ENCODE assay signal across 13 cellular contexts in genomic region chr7:98276241-98276761, GRCh38. TPM values are rescaled to one million over a fixed set of nuclear protein-coding genes. Genes with fewer than 3 reads are reported as not detected.
DNase-seq lines count a peak whose midpoint lies in the region; ATAC-seq and TF ChIP-seq lines count a peak whose summit lies in the region.
"Had no signal": no experiment of that assay in that cellular context is flagged by ENCODE, and none has a peak within 500 bp of the region (broad histone marks: within the 10 kb centered on the region; RNA-seq: fewer than 3 reads in every experiment).

No MANE protein-coding gene starts in this region.

- intact Hi-C loops in left lung (cut with DNase I) (no loop called here), transverse colon (cut with DNase I; ENCODE audit: low total_unique reads) (no loop called here)

- TF ChIP-seq CTCF in left lung (IDR thresholded peaks at IDR 0.05) (no peak), transverse colon (IDR thresholded peaks at IDR 0.05) (no peak)

- H3K27me3 ChIP-seq in left lung = no peaks in the 10 kb centered on the region
- no peaks in the 10 kb centered on the region for H3K27me3 ChIP-seq in transverse colon
- H3K27me3 ChIP-seq: foreskin keratinocyte had no signal

- no peak for ATAC-seq in activated naive CD8-positive, alpha-beta T cell treated with anti-CD3 and anti-CD28 coated beads, Interleukin-2, amount 50 U/mL, for 24 hours
- ATAC-seq in left lung (peak; percentile 56), GM21786 (IDR thresholded peaks at IDR 0.05; ENCODE audit: unreplicated experiment) (no peak)
- ATAC-seq: foreskin keratinocyte had no signal

- no peaks in the 10 kb centered on the region for H3K9me3 Mint-ChIP-seq in activated naive CD8-positive, alpha-beta T cell treated with anti-CD3 and anti-CD28 coated beads for 36 hours
- H3K9me3 Mint-ChIP-seq in activated naive CD8-positive, alpha-beta T cell treated with anti-CD3 and anti-CD28 coated beads, Interleukin-2, amount 50 U/mL, for 24 hours = no peaks in the 10 kb centered on the region
- H3K9me3 Mint-ChIP-seq: central memory CD8-positive, alpha-beta T cell had no signal

- 29 to 33% methylated on average over 2 to 5 of the region's 5 CpGs for WGBS in transverse colon (ENCODE audit: low coverage in 1 of 2), 2 donors

- H3K4me3 Mint-ChIP-seq in activated naive CD8-positive, alpha-beta T cell treated with anti-CD3 and anti-CD28 coated beads for 36 hours = no peak overlapping the region
- no peak overlapping the region for H3K4me3 Mint-ChIP-seq in activated naive CD8-positive, alpha-beta T cell treated with anti-CD3 and anti-CD28 coated beads, Interleukin-2, amount 50 U/mL, for 24 hours
- H3K4me3 Mint-ChIP-seq: central memory CD8-positive, alpha-beta T cell had no signal

- peak overlapping the region; percentile 46 for H3K27ac Mint-ChIP-seq in activated naive CD8-positive, alpha-beta T cell treated with anti-CD3 and anti-CD28 coated beads for 36 hours
- no peak overlapping the region for H3K27ac Mint-ChIP-seq in activated naive CD8-positive, alpha-beta T cell treated with anti-CD3 and anti-CD28 coated beads, Interleukin-2, amount 50 U/mL, for 24 hours

- no peaks in the 10 kb centered on the region for H3K27me3 Mint-ChIP-seq in activated naive CD8-positive, alpha-beta T cell treated with anti-CD3 and anti-CD28 coated beads for 36 hours
- no peaks in the 10 kb centered on the region for H3K27me3 Mint-ChIP-seq in activated naive CD8-positive, alpha-beta T cell treated with anti-CD3 and anti-CD28 coated beads, Interleukin-2, amount 50 U/mL, for 24 hours
- H3K27me3 Mint-ChIP-seq: central memory CD8-positive, alpha-beta T cell had no signal

- no peak for DNase-seq in activated naive CD8-positive, alpha-beta T cell treated with anti-CD3 and anti-CD28 coated beads for 36 hours
- DNase-seq in activated naive CD8-positive, alpha-beta T cell treated with anti-CD3 and anti-CD28 coated beads, Interleukin-2, amount 50 U/mL, for 24 hours = no peak
- peak; percentile 72 for DNase-seq in amniotic epithelial cell (ENCODE audit: low read depth)
- peak in 1 of 2 donors; percentile 54 for DNase-seq in left lung
- DNase-seq in transverse colon = no peak
- DNase-seq in EL = no peak
- no peak for DNase-seq in activated gamma-delta T cell treated with Interleukin-2 at 50 U/mL for 16 hours
- DNase-seq: ACHN; activated CD4-positive, alpha-beta T cell treated with anti-CD3 and anti-CD28 coated beads for 1 hour; foreskin keratinocyte; GOT3 had no signal

- in situ Hi-C loops in transverse colon (cut with MboI; ENCODE audit: low pct_ligation_motif_present in 1 of 4, low pct_unique_long_range_greater_than_20kb in 1 of 4, low sequenced_read_pairs in 3 of 4) = loop anchor here in 2 of 4 donors (25.0 kb wide), 1 partner anchor 136 kb away; the partner anchor contains the start of gene BAIAP2L1 (in 2 of the 2)

- TF ChIP-seq POLR2A in transverse colon (IDR thresholded peaks at IDR 0.05) = no peak

- H3K4me3 ChIP-seq in left lung (no peak overlapping the region), transverse colon (no peak overlapping the region)

- H3K9me3 ChIP-seq in left lung (no peaks in the 10 kb centered on the region), transverse colon (no peaks in the 10 kb centered on the region)

- peaks cover 3% of the 10 kb centered on the region for H3K4me1 Mint-ChIP-seq in activated naive CD8-positive, alpha-beta T cell treated with anti-CD3 and anti-CD28 coated beads for 36 hours
- H3K4me1 Mint-ChIP-seq in activated naive CD8-positive, alpha-beta T cell treated with anti-CD3 and anti-CD28 coated beads, Interleukin-2, amount 50 U/mL, for 24 hours = peaks cover 3% of the 10 kb centered on the region
- H3K4me1 Mint-ChIP-seq: central memory CD8-positive, alpha-beta T cell had no signal

- peaks cover 6 to 55% of the 10 kb centered on the region in 2 donors for H3K4me1 ChIP-seq in left lung
- peaks cover 8 to 29% (median 17%) of the 10 kb centered on the region in 4 donors for H3K4me1 ChIP-seq in transverse colon
- H3K4me1 ChIP-seq: foreskin keratinocyte had no signal

- no peak for TF ChIP-seq EP300 in transverse colon (IDR thresholded peaks at IDR 0.05; ENCODE audit: low read depth)

- no peaks in the 10 kb centered on the region for H3K36me3 ChIP-seq in left lung
- no peaks in the 10 kb centered on the region for H3K36me3 ChIP-seq in transverse colon

- no peaks in the 10 kb centered on the region for H3K36me3 Mint-ChIP-seq in activated naive CD8-positive, alpha-beta T cell treated with anti-CD3 and anti-CD28 coated beads for 36 hours
- no peaks in the 10 kb centered on the region for H3K36me3 Mint-ChIP-seq in activated naive CD8-positive, alpha-beta T cell treated with anti-CD3 and anti-CD28 coated beads, Interleukin-2, amount 50 U/mL, for 24 hours (ENCODE audit: low read depth)

- peak overlapping the region; percentile 73 to 86 for H3K27ac ChIP-seq in left lung
- peak overlapping the region; percentile 66 to 77 (median 69) for H3K27ac ChIP-seq in transverse colon
- H3K27ac ChIP-seq: foreskin keratinocyte had no signal

RNA-seq across cellular contexts. Expression of gene BRI3, which starts 5.2 kb away (rescaled TPM):
- 10 to 100 TPM; 51.3 to 52.3 TPM for total RNA-seq in activated naive CD8-positive, alpha-beta T cell treated with anti-CD3 and anti-CD28 coated beads for 36 hours
- total RNA-seq in left lung (100 to 1,000 TPM; 448 to 505 TPM), transverse colon (10 to 100 TPM in 3 of 4 donors, 1 to 10 TPM in 1; 9.8 to 87.5 (median 51.5) TPM)

RNA-seq across cellular contexts. Expression of gene TECPR1, which starts 24.3 kb away (rescaled TPM):
- 10 to 100 TPM; 18.3 to 25.6 TPM for total RNA-seq in activated naive CD8-positive, alpha-beta T cell treated with anti-CD3 and anti-CD28 coated beads for 36 hours
- total RNA-seq in left lung (10 to 100 TPM; 40.0 to 67.4 TPM), transverse colon (10 to 100 TPM; 23.1 to 43.0 (median 28.8) TPM)

Comparison
In these comparisons a context has a peak if more than half of its experiments do, and no peak if none do; other contexts are left out.
1. RNA of gene BRI3, which starts 5.2 kb away (total RNA-seq): 448 to 505 TPM in left lung; 9.8 to 87.5 TPM in transverse colon and 51.3 to 52.3 TPM in activated naive CD8-positive, alpha-beta T cell treated with anti-CD3 and anti-CD28 coated beads for 36 hours; every median in the first group is over 4 times any median in the second.